ENCODE assay signal across 21 cellular contexts in the genomic region with DNA sequence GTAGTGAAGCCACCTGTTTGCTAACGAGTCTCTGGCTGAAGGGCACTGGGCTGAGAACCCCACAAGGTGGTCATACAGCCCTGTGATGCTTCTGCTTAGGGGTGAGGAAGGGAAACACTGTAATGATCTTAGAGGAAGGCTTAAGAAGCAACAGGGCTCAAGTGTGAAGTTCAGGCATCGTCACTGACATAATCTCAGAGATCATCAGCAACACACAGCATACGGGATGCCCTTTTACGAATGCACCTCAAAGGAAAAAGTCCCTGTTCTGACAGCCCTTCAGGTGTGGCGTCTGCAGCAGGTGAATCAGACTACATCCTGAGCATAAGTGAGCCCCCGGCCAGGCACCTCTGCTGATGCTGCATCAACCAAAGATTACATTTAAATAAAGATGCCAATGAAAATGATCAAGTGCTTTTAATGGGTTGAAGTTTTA. TPM values are rescaled to one million over a fixed set of nuclear protein-coding genes. Genes with fewer than 3 reads are reported as not detected.
"Had no signal": no experiment of that assay in that cellular context is flagged by ENCODE, and none has a peak within 500 bp of the region (broad histone marks: within the 10 kb centered on the region; RNA-seq: fewer than 3 reads in every experiment).

No MANE protein-coding gene starts in this region.

- H3K4me1 ChIP-seq: ascending aorta, colonic mucosa, lower lobe of right lung, parathyroid adenoma, right lobe of liver, transverse colon, uterus had no signal

- H3K27ac Mint-ChIP-seq: activated CD8-positive, alpha-beta memory T cell treated with anti-CD3 and anti-CD28 coated beads, Interleukin-2, amount 10 ng/mL, durations not matched to agents 7 days and 5 days; mesothelial cell of epicardium; nephron; T-cell had no signal

- H3K27ac ChIP-seq: ascending aorta, colonic mucosa, lower lobe of right lung, parathyroid adenoma, right lobe of liver, transverse colon, uterus had no signal

- H2AFZ ChIP-seq: parathyroid adenoma had no signal

- H3K9me3 Mint-ChIP-seq: central memory CD8-positive, alpha-beta T cell; mesothelial cell of epicardium; nephron; T-cell had no signal

- H3K4me1 Mint-ChIP-seq: central memory CD8-positive, alpha-beta T cell; mesothelial cell of epicardium had no signal

- H3K4me3 ChIP-seq: ascending aorta, colonic mucosa, lower lobe of right lung, right lobe of liver, transverse colon, uterus had no signal

- H3K4me3 Mint-ChIP-seq: activated CD8-positive, alpha-beta memory T cell treated with anti-CD3 and anti-CD28 coated beads, Interleukin-2, amount 10 ng/mL, durations not matched to agents 7 days and 5 days; central memory CD8-positive, alpha-beta T cell; mesothelial cell of epicardium; nephron; T-cell had no signal

- H3K36me3 Mint-ChIP-seq: activated CD8-positive, alpha-beta memory T cell treated with anti-CD3 and anti-CD28 coated beads, Interleukin-2, amount 10 ng/mL, durations not matched to agents 7 days and 5 days; mesothelial cell of epicardium had no signal

- ATAC-seq: activated CD8-positive, alpha-beta memory T cell treated with anti-CD3 and anti-CD28 coated beads, Interleukin-2, amount 10 ng/mL, durations not matched to agents 7 days and 5 days; lower lobe of right lung; right lobe of liver; T-cell had no signal

- H3K79me2 ChIP-seq: parathyroid adenoma had no signal

- H3K9ac ChIP-seq: parathyroid adenoma, SK-N-SH had no signal

- DNase-seq: activated CD4-positive, CD25-positive, alpha-beta regulatory T cell; activated CD8-positive, alpha-beta memory T cell treated with anti-CD3 and anti-CD28 coated beads, Interleukin-2, amount 10 ng/mL, durations not matched to agents 7 days and 5 days; activated gamma-delta T cell treated with Interleukin-2 at 50 U/mL for 16 hours; colonic mucosa; lower lobe of right lung; right lobe of liver; small intestine; stimulated activated CD4-positive, alpha-beta T cell treated with anti-CD3 and anti-CD28 coated beads, Interleukin-15, amount 100 ng/mL, for 24 hours; stimulated activated CD4-positive, alpha-beta T cell treated with anti-CD3 and anti-CD28 coated beads, Interleukin-2, amount 100 ng/mL, for 48 hours; substantia nigra; T-cell; T-helper 9 cell; transverse colon; uterus had no signal

- H3K9me3 ChIP-seq: ascending aorta, colonic mucosa, lower lobe of right lung, right lobe of liver, SK-N-SH, transverse colon, uterus had no signal

- H3K27me3 ChIP-seq: ascending aorta, colonic mucosa, right lobe of liver, transverse colon, uterus had no signal

- H3K36me3 ChIP-seq: ascending aorta, colonic mucosa, transverse colon, uterus had no signal

- H3K27me3 Mint-ChIP-seq: activated CD8-positive, alpha-beta memory T cell treated with anti-CD3 and anti-CD28 coated beads, Interleukin-2, amount 10 ng/mL, durations not matched to agents 7 days and 5 days; central memory CD8-positive, alpha-beta T cell; T-cell had no signal

- H3K4me2 ChIP-seq: SK-N-SH had no signal

RNA-seq across cellular contexts. Expression of a gene that starts 58.6 kb away (rescaled TPM):
- total RNA-seq: ascending aorta, lower lobe of right lung, mesothelial cell of epicardium, right lobe of liver, T-cell, uterus had no signal
- polyA plus RNA-seq: keratinocyte, SK-N-SH had no signal
